Comparison of ENCODE assay signal across 10 cellular contexts in genomic region chr7:93799750-93800357, GRCh38.
A peak's percentile ranks its signal among the peaks of the same experiment; 100 is the strongest.
DNase-seq lines count a peak whose midpoint lies in the region; ATAC-seq and TF ChIP-seq lines count a peak whose summit lies in the region.
"Had no signal": no experiment of that assay in that cellular context is flagged by ENCODE, and none has a peak within 500 bp of the region (broad histone marks: within the 10 kb centered on the region; RNA-seq: fewer than 3 reads in every experiment).

No MANE protein-coding gene starts in this region.

- H3K4me3 Mint-ChIP-seq in activated naive CD4-positive, alpha-beta T cell treated with anti-CD3 and anti-CD28 coated beads, Interleukin-2, amount 10 ng/mL, durations not matched to agents 7 days and 5 days, result no peak overlapping the region
- H3K4me3 Mint-ChIP-seq in stimulated activated naive CD8-positive, alpha-beta T cell treated with anti-CD3 and anti-CD28 coated beads, Interleukin-15, amount 100 ng/mL, for 72 hours, result no peak overlapping the region
- H3K4me3 Mint-ChIP-seq: activated naive CD8-positive, alpha-beta T cell had no signal

- TF ChIP-seq CTCF in fibroblast of the aortic adventitia (IDR thresholded peaks at IDR 0.05; ENCODE audit: insufficient read depth, low read length), result peak; percentile 63
- peak in 1 of 4 experiments; percentile 16 for TF ChIP-seq CTCF in prostate gland (IDR thresholded peaks at IDR 0.05)

- no peaks in the 10 kb centered on the region for H3K4me1 Mint-ChIP-seq in activated naive CD4-positive, alpha-beta T cell treated with anti-CD3 and anti-CD28 coated beads, Interleukin-2, amount 10 ng/mL, durations not matched to agents 7 days and 5 days
- H3K4me1 Mint-ChIP-seq in stimulated activated naive CD8-positive, alpha-beta T cell treated with anti-CD3 and anti-CD28 coated beads, Interleukin-15, amount 100 ng/mL, for 72 hours, result no peaks in the 10 kb centered on the region

- H3K36me3 Mint-ChIP-seq in activated naive CD4-positive, alpha-beta T cell treated with anti-CD3 and anti-CD28 coated beads, Interleukin-2, amount 10 ng/mL, durations not matched to agents 7 days and 5 days, result no peaks in the 10 kb centered on the region
- H3K36me3 Mint-ChIP-seq: activated naive CD8-positive, alpha-beta T cell had no signal

- 49% methylated on average over 5 of the region's 5 CpGs for WGBS in prostate gland

- H3K4me1 ChIP-seq in prostate gland (replicated peaks), result no peaks in the 10 kb centered on the region

- no peaks in the 10 kb centered on the region for H3K36me3 ChIP-seq in prostate gland

- no peaks in the 10 kb centered on the region for H3K9me3 Mint-ChIP-seq in activated naive CD4-positive, alpha-beta T cell treated with anti-CD3 and anti-CD28 coated beads, Interleukin-2, amount 10 ng/mL, durations not matched to agents 7 days and 5 days
- no peaks in the 10 kb centered on the region for H3K9me3 Mint-ChIP-seq in stimulated activated naive CD8-positive, alpha-beta T cell treated with anti-CD3 and anti-CD28 coated beads, Interleukin-15, amount 100 ng/mL, for 72 hours

- no peak overlapping the region for H3K27ac Mint-ChIP-seq in activated naive CD4-positive, alpha-beta T cell treated with anti-CD3 and anti-CD28 coated beads, Interleukin-2, amount 10 ng/mL, durations not matched to agents 7 days and 5 days
- H3K27ac Mint-ChIP-seq in stimulated activated naive CD8-positive, alpha-beta T cell treated with anti-CD3 and anti-CD28 coated beads, Interleukin-15, amount 100 ng/mL, for 72 hours, result no peak overlapping the region
- H3K27ac Mint-ChIP-seq: activated naive CD8-positive, alpha-beta T cell had no signal

- no peaks in the 10 kb centered on the region for H3K9me3 ChIP-seq in prostate gland

- DNase-seq in A172 (ENCODE audit: low spot score) (peak; percentile 4), RPMI7951 (ENCODE audit: low read depth) (peak; percentile 24), fibroblast of the aortic adventitia (ENCODE audit: low read depth) (peak; percentile 64), prostate gland (ENCODE audit: low spot score) (no peak)
- DNase-seq in activated naive CD4-positive, alpha-beta T cell treated with anti-CD3 and anti-CD28 coated beads, Interleukin-2, amount 10 ng/mL, durations not matched to agents 7 days and 5 days, result no peak
- no peak for DNase-seq in stimulated activated naive CD8-positive, alpha-beta T cell treated with anti-CD3 and anti-CD28 coated beads, Interleukin-15, amount 100 ng/mL, for 72 hours
- DNase-seq in activated naive CD4-positive, alpha-beta T cell (lab: John Stamatoyannopoulos, UW), result no peak
- DNase-seq: small intestine had no signal

- TF ChIP-seq POLR2A in prostate gland (IDR thresholded peaks at IDR 0.05), result no peak

- intact Hi-C loops in prostate gland (cut with DNase I), result no loop called here

- H3K4me3 ChIP-seq in fibroblast of the aortic adventitia (ENCODE audit: low read depth, low read length), result no peak overlapping the region
- no peak overlapping the region for H3K4me3 ChIP-seq in prostate gland

- no peaks in the 10 kb centered on the region for H3K27me3 Mint-ChIP-seq in activated naive CD4-positive, alpha-beta T cell treated with anti-CD3 and anti-CD28 coated beads, Interleukin-2, amount 10 ng/mL, durations not matched to agents 7 days and 5 days
- no peaks in the 10 kb centered on the region for H3K27me3 Mint-ChIP-seq in stimulated activated naive CD8-positive, alpha-beta T cell treated with anti-CD3 and anti-CD28 coated beads, Interleukin-15, amount 100 ng/mL, for 72 hours
- H3K27me3 Mint-ChIP-seq: activated naive CD8-positive, alpha-beta T cell had no signal

- CTCF ChIA-PET in activated naive CD4-positive, alpha-beta T cell treated with anti-CD3 and anti-CD28 coated beads, Interleukin-2, amount 10 ng/mL, durations not matched to agents 7 days and 5 days (lab: Charles Lee), result no interaction called here

- no peaks in the 10 kb centered on the region for H3K27me3 ChIP-seq in prostate gland (replicated peaks; ENCODE audit: insufficient read depth)

- H3K27ac ChIP-seq in prostate gland, result no peak overlapping the region

- ATAC-seq in GM18858 (IDR thresholded peaks at IDR 0.05; ENCODE audit: unreplicated experiment), result peak; percentile 48
- no peak for ATAC-seq in stimulated activated naive CD8-positive, alpha-beta T cell treated with anti-CD3 and anti-CD28 coated beads, Interleukin-15, amount 100 ng/mL, for 72 hours

Comparison
In these comparisons a context has a peak if more than half of its experiments do, and no peak if none do; other contexts are left out.
1. DNase-seq: peak in A172 (single experiment), RPMI7951 (single experiment) and fibroblast of the aortic adventitia (single experiment); none in activated naive CD4-positive, alpha-beta T cell treated with anti-CD3 and anti-CD28 coated beads, Interleukin-2, amount 10 ng/mL, durations not matched to agents 7 days and 5 days (single experiment), prostate gland (single experiment), stimulated activated naive CD8-positive, alpha-beta T cell treated with anti-CD3 and anti-CD28 coated beads, Interleukin-15, amount 100 ng/mL, for 72 hours (0 of 2) and activated naive CD4-positive, alpha-beta T cell (0 of 4).